In the genomic region with DNA sequence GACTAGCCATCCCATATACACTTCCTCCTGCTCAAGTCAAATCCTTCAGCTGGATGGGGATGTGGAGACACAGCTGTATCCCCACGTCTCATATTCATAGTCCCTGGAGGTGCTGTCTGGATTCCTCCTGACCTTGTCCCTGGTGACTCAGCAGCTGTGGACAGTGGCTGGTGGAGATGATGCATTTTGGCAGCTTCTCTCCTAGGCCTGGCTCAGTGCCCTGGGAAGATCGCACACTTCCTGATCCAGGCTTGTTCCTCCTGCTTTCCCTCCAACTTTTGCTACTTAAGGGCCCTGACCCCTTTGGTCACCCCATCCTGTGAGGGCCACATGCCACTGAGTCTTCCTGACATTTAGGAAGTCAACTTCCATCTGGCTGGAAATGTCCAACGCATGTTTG, we compare ENCODE assay signal across 13 cellular contexts. TPM values are rescaled to one million over a fixed set of nuclear protein-coding genes. Genes with fewer than 3 reads are reported as not detected.
DNase-seq lines count a peak whose midpoint lies in the region; ATAC-seq, FAIRE-seq and TF ChIP-seq lines count a peak whose summit lies in the region.
"Had no signal": no experiment of that assay in that cellular context is flagged by ENCODE, and none has a peak within 500 bp of the region (broad histone marks: within the 10 kb centered on the region; RNA-seq: fewer than 3 reads in every experiment).

No MANE protein-coding gene starts in this region.

- H3K4me1 ChIP-seq in esophagus muscularis mucosa, result peaks cover 11 to 47% (median 43%) of the 10 kb centered on the region in 4 donors
- no peaks in the 10 kb centered on the region for H3K4me1 ChIP-seq in left lung

- DNase-seq in DMS53 (lab: John Stamatoyannopoulos, UW) (peak; percentile 32), DMS53 treated with DMSO at 0.1 percent for 48 hours (lab: John Stamatoyannopoulos, UW; ENCODE audit: unreplicated experiment) (no peak), esophagus muscularis mucosa (ENCODE audit: extremely low spot score) (peak; percentile 91), left lung (peak in 1 of 2 donors; percentile 34), urothelium cell line (ENCODE audit: low spot score) (peak; percentile 84)
- DNase-seq in central memory CD4-positive, alpha-beta T cell, result no peak
- DNase-seq: activated CD4-positive, alpha-beta T cell treated with anti-CD3 and anti-CD28 coated beads for 4 hours; DMS79; naive thymus-derived CD4-positive, alpha-beta T cell had no signal

- FAIRE-seq in urothelium cell line (lab: Jason Lieb, UNC), result peak; percentile 78
- FAIRE-seq: GM18507 had no signal

- H3K27me3 ChIP-seq in esophagus muscularis mucosa (no peaks in the 10 kb centered on the region), left lung (no peaks in the 10 kb centered on the region)

- no peak for TF ChIP-seq POLR2A in esophagus muscularis mucosa (IDR thresholded peaks at IDR 0.05; ENCODE audit: low read depth)

- TF ChIP-seq EP300 in esophagus muscularis mucosa (IDR thresholded peaks at IDR 0.05), result no peak

- H3K4me3 ChIP-seq in esophagus muscularis mucosa (no peak overlapping the region), left lung (no peak overlapping the region)

- WGBS in esophagus muscularis mucosa, result 50% methylated on average over 3 of the region's 3 CpGs

- H3K36me3 ChIP-seq in esophagus muscularis mucosa (no peaks in the 10 kb centered on the region), left lung (no peaks in the 10 kb centered on the region)

- peak; percentile 33 for ATAC-seq in left lung
- no peak for ATAC-seq in HG03039 (IDR thresholded peaks at IDR 0.05; ENCODE audit: unreplicated experiment)
- ATAC-seq in GM19023 (IDR thresholded peaks at IDR 0.05; ENCODE audit: unreplicated experiment), result no peak
- ATAC-seq: naive thymus-derived CD4-positive, alpha-beta T cell had no signal

- no peak for TF ChIP-seq CTCF in esophagus muscularis mucosa (IDR thresholded peaks at IDR 0.05)
- TF ChIP-seq CTCF in left lung (IDR thresholded peaks at IDR 0.05), result no peak

- H3K27ac ChIP-seq in esophagus muscularis mucosa (replicated peaks in 1 of 4), result peak overlapping the region in 1 of 4 donors; percentile 9
- no peak overlapping the region for H3K27ac ChIP-seq in left lung
- H3K27ac ChIP-seq: 22Rv1 had no signal

- H3K9me3 ChIP-seq in esophagus muscularis mucosa (no peaks in the 10 kb centered on the region), left lung (peaks cover 0 to 6% of the 10 kb centered on the region in 2 donors)

- intact Hi-C loops in esophagus muscularis mucosa (cut with DNase I), result no loop called here
- intact Hi-C loops in left lung (cut with DNase I), result no loop called here

RNA-seq across cellular contexts. Expression of a gene that starts 44.4 kb away (rescaled TPM):
- total RNA-seq in esophagus muscularis mucosa (10 to 100 TPM; 16.6 to 30.0 (median 21.8) TPM), left lung (10 to 100 TPM; 10.5 to 11.7 TPM)
- total RNA-seq: naive thymus-derived CD4-positive, alpha-beta T cell had no signal

Comparison
In these comparisons a context has a peak if more than half of its experiments do, and no peak if none do; other contexts are left out.
1. DNase-seq: peak in DMS53 (single experiment), esophagus muscularis mucosa (single experiment) and urothelium cell line (single experiment); none in DMS53 treated with DMSO at 0.1 percent for 48 hours (single experiment) and central memory CD4-positive, alpha-beta T cell (single experiment).